Comparison of ENCODE assay signal across 11 cellular contexts in genomic region chr11:73317373-73317772, GRCh38.
DNase-seq lines count a peak whose midpoint lies in the region; ATAC-seq lines count a peak whose summit lies in the region.
"Had no signal": no experiment of that assay in that cellular context is flagged by ENCODE, and none has a peak within 500 bp of the region (broad histone marks: within the 10 kb centered on the region; RNA-seq: fewer than 3 reads in every experiment).

No MANE protein-coding gene starts in this region.

- H3K27me3 ChIP-seq in rectal smooth muscle tissue (ENCODE audit: control insufficient read depth, insufficient read depth, low read length): no peaks in the 10 kb centered on the region

- peak overlapping the region; percentile 97 for H3K27ac ChIP-seq in rectal smooth muscle tissue (ENCODE audit: low read depth, low read length)

- H3K36me3 ChIP-seq in rectal smooth muscle tissue (ENCODE audit: control insufficient read depth, insufficient read depth, low read length): no peaks in the 10 kb centered on the region

- DNase-seq in Ammon's horn (ENCODE audit: low spot score) (peak; percentile 88), anterior cingulate cortex (lab: John Stamatoyannopoulos, UW) (peak in 53 of 58 donors; percentile 29 to 88 (median 72)), hypothalamus (lab: John Stamatoyannopoulos, UW) (peak in 43 of 51 donors; percentile 22 to 88 (median 70)), SHP77 treated with DMSO at 0.1 percent for 48 hours (lab: John Stamatoyannopoulos, UW) (no peak)
- DNase-seq: activated B cell treated with CpG ODN at 0.5 μM for 24 hours, NCI-H146 had no signal

- no peak overlapping the region for H3K4me3 ChIP-seq in rectal smooth muscle tissue (ENCODE audit: low read length)

- H3K4me1 ChIP-seq in rectal smooth muscle tissue (ENCODE audit: control insufficient read depth, insufficient read depth, low read length): peaks cover 85% of the 10 kb centered on the region

- ATAC-seq in GM21723 (IDR thresholded peaks at IDR 0.05; ENCODE audit: unreplicated experiment): no peak
- no peak for ATAC-seq in GM21423 (IDR thresholded peaks at IDR 0.05; ENCODE audit: unreplicated experiment)
- ATAC-seq in GM18907 (IDR thresholded peaks at IDR 0.05; ENCODE audit: unreplicated experiment): no peak
- ATAC-seq: Panc1 had no signal

- no peak overlapping the region for H3K9ac ChIP-seq in rectal smooth muscle tissue (ENCODE audit: low read length)
